ENCODE assay signal across 8 cellular contexts in the genomic region with DNA sequence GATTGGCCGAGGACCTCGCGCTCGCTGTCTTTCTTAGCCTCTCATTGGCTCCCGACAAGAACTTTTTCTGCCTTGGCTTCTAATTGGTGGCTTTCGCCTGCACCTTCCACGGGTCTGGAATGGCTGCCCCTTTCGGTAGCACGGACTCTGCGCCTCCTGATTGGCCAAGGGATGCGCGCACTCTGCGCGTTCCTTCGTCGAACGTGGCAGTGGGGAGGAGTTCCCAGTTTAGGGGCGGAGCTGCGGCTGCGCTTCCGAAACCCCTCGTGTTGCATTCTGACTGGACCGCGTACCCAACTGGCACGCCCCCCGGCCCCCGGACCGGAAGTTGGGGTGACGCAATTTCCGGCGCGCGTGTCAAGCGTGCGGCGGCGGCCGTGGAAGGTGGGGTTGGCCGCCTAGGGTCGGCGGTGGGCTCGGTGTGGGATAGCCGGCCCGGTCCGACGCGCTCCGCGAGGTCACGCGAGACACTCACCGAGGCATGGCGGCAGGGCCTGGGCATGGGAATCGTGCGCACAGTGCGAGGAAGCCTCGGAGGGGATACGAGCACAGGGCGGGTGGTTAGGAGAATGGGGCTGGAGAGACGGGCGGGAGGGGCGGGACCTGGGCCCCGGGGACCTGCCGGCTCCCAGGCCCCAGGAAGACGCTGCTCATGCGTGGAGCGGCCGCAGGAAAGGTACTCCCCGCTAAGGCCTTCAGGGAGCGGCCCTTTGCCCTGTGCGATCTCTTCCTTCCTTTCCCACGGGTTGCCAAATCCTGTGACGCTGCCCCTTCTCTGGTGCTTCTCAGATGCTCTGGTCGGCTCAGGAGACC. TPM values are rescaled to one million over a fixed set of nuclear protein-coding genes. Genes with fewer than 3 reads are reported as not detected.
A peak's percentile ranks its signal among the peaks of the same experiment; 100 is the strongest.
DNase-seq lines count a peak whose midpoint lies in the region; ATAC-seq and TF ChIP-seq lines count a peak whose summit lies in the region.

No MANE protein-coding gene starts in this region.

- ATAC-seq in GM18907 (IDR thresholded peaks at IDR 0.05; ENCODE audit: unreplicated experiment) (peak; percentile 85), HG03139 (IDR thresholded peaks at IDR 0.05; ENCODE audit: unreplicated experiment) (peak; percentile 71)

- peak overlapping the region; percentile 82 for H2AFZ ChIP-seq in mammary epithelial cell (ENCODE audit: low read depth, low read length)

- peak overlapping the region; percentile 98 for H3K27ac ChIP-seq in AG04450 (ENCODE audit: low read depth, low read length)
- peak overlapping the region; percentile 79 for H3K27ac ChIP-seq in WERI-Rb-1
- H3K27ac ChIP-seq in mammary epithelial cell (ENCODE audit: insufficient read depth, low read depth, low read length): peak overlapping the region; percentile 74
- H3K27ac ChIP-seq in iPS-20b (ENCODE audit: low read length): no peak overlapping the region
- peak overlapping the region; percentile 80 for H3K27ac ChIP-seq in skeletal muscle tissue (ENCODE audit: low read depth, low read length)

- dilution Hi-C loops in mammary epithelial cell (cut with HindIII; ENCODE audit: low sequenced_read_pairs): no loop called here

- TSS peak; percentile 57 for BruUV-seq in mammary epithelial cell (replicated peaks; lab: Mats Ljungman, UMichigan)

- H3K27me3 ChIP-seq in AG04450 (ENCODE audit: control insufficient read depth, insufficient read depth, low read length) (no peaks in the 10 kb centered on the region), WERI-Rb-1 (ENCODE audit: insufficient read depth, low read depth, severe bottlenecking) (no peaks in the 10 kb centered on the region), mammary epithelial cell (ENCODE audit: insufficient read depth, low read length) (no peaks in the 10 kb centered on the region), iPS-20b (ENCODE audit: insufficient read depth, low read length) (no peaks in the 10 kb centered on the region), skeletal muscle tissue (ENCODE audit: control insufficient read depth in 3 of 3, insufficient read depth in 3 of 3, low read length in 3 of 3) (no peaks in the 10 kb centered on the region)

- H3K4me2 ChIP-seq in mammary epithelial cell (ENCODE audit: insufficient read depth, low read depth, low read length): peak overlapping the region; percentile 86

- in situ Hi-C loops in mammary epithelial cell (cut with MboI; ENCODE audit: low sequenced_read_pairs in 2 of 2): no loop called here

- intact Hi-C loops in mammary epithelial cell (cut with micrococcal nuclease): loop anchor here (1.0 to 10.0 kb wide), 4 partner anchors 7 to 346 kb away; a partner anchor contains a TSS

- H3K4me1 ChIP-seq in mammary epithelial cell (ENCODE audit: insufficient read depth, low read length) (peaks cover 27% of the 10 kb centered on the region), iPS-20b (ENCODE audit: insufficient read depth, low read length) (0 out of 2 replicates have a peak, but pooled peaks cover 4% of the 10 kb centered on the region), skeletal muscle tissue (ENCODE audit: control insufficient read depth in 3 of 3, insufficient read depth in 3 of 3, low read length in 3 of 3) (peaks cover 54 to 59% (median 56%) of the 10 kb centered on the region in 3 donors)

- H3K9ac ChIP-seq in mammary epithelial cell (ENCODE audit: insufficient read depth, low read length) (peak overlapping the region; percentile 83), iPS-20b (ENCODE audit: low read depth, low read length) (peak overlapping the region; percentile 93), skeletal muscle tissue (ENCODE audit: low read depth in 1 of 3, low read length in 3 of 3) (peak overlapping the region; percentile 78 to 93 (median 86))

- 2% methylated on average over 31 of the region's 74 CpGs for WGBS in mammary epithelial cell (ENCODE audit: low coverage, missing lambda C conversion rate)

- POLR2A ChIA-PET in AG04450 (lab: Yijun Ruan, JAX): interaction anchor here (0.6 to 1.6 kb wide), 15 partner anchors 9 to 174 kb away, joined by 3 to 11 read pairs (median 4); a partner anchor contains a TSS

- no peaks in the 10 kb centered on the region for H4K20me1 ChIP-seq in mammary epithelial cell (ENCODE audit: insufficient read depth, low read length)

- no peak for TF ChIP-seq CTCF in AG04450 (IDR thresholded peaks at IDR 0.05; ENCODE audit: low read depth, low read length)
- TF ChIP-seq CTCF in WERI-Rb-1 (IDR thresholded peaks at IDR 0.05; ENCODE audit: low read depth, low read length): no peak
- no peak for TF ChIP-seq CTCF in mammary epithelial cell (conservative IDR thresholded peaks at IDR 0.05 in 1 of 2, IDR thresholded peaks at IDR 0.05 in 1 of 2; ENCODE audit: extremely low read depth in 1 of 2, insufficient read depth in 1 of 2, low read depth in 1 of 2, low read length in 2 of 2)

- peaks cover 58% of the 10 kb centered on the region for H3K36me3 ChIP-seq in WERI-Rb-1
- H3K36me3 ChIP-seq in mammary epithelial cell (ENCODE audit: insufficient read depth, low read length): peaks cover 14% of the 10 kb centered on the region
- H3K36me3 ChIP-seq in iPS-20b (ENCODE audit: insufficient read depth, low read depth, low read length): peaks cover 54% of the 10 kb centered on the region
- H3K36me3 ChIP-seq in skeletal muscle tissue (ENCODE audit: control insufficient read depth in 3 of 3, insufficient read depth in 3 of 3, low read length in 3 of 3): peaks cover 19 to 21% (median 20%) of the 10 kb centered on the region in 3 donors

- DNase-seq in AG04450 (ENCODE audit: low read depth, low spot score) (peak; percentile 100), NCI-H2196 treated with DMSO at 0.1 percent for 48 hours (lab: John Stamatoyannopoulos, UW; ENCODE audit: unreplicated experiment) (peak; percentile 100), WERI-Rb-1 (peak; percentile 100), mammary epithelial cell (peak; percentile 100)

- peak overlapping the region; percentile 81 for H3K4me3 ChIP-seq in AG04450 (ENCODE audit: low read depth, low read length)
- H3K4me3 ChIP-seq in WERI-Rb-1 (ENCODE audit: low read depth, low read length): peak overlapping the region; percentile 94
- peak overlapping the region; percentile 52 to 94 (median 79) for H3K4me3 ChIP-seq in mammary epithelial cell (replicated peaks in 1 of 3; ENCODE audit: insufficient read depth in 1 of 3, low read depth in 2 of 3, low read length in 3 of 3)
- H3K4me3 ChIP-seq in iPS-20b (ENCODE audit: low read length): peak overlapping the region; percentile 95
- peak overlapping the region; percentile 66 to 91 (median 89) for H3K4me3 ChIP-seq in skeletal muscle tissue (ENCODE audit: low read length in 3 of 3)

- H3K79me2 ChIP-seq in mammary epithelial cell (ENCODE audit: insufficient read depth, low read length): peaks cover 84% of the 10 kb centered on the region

- CTCF ChIA-PET in AG04450 (lab: Charles Lee): no interaction called here
- CTCF ChIA-PET in mammary epithelial cell (lab: Charles Lee; ENCODE audit: low non-redundant PET): interaction anchor here (0.7 kb wide), 1 partner anchor 149 kb away, joined by 4 read pairs; a partner anchor contains a TSS

- H3K9me3 ChIP-seq in AG04450 (ENCODE audit: control insufficient read depth, insufficient read depth, low read length) (no peaks in the 10 kb centered on the region), WERI-Rb-1 (ENCODE audit: severe bottlenecking) (no peaks in the 10 kb centered on the region), mammary epithelial cell (replicated peaks; ENCODE audit: insufficient read depth, low read length) (no peaks in the 10 kb centered on the region), iPS-20b (ENCODE audit: insufficient read depth, low read depth, low read length) (no peaks in the 10 kb centered on the region), skeletal muscle tissue (ENCODE audit: control insufficient read depth in 3 of 3, low read length in 3 of 3) (no peaks in the 10 kb centered on the region)

RNA-seq across cellular contexts. Expression of a gene that starts 0.6 kb away (rescaled TPM):
- polyA plus RNA-seq in AG04450 (2011; rRNA removed): 158 and 342 TPM in 2 replicates
- polyA minus RNA-seq in AG04450 (2011; rRNA and poly(A)+ RNA removed): 175 and 204 TPM in 2 replicates
- total RNA-seq in mammary epithelial cell: 100 to 1,000 TPM; 827 to 995 TPM
- polyA plus RNA-seq in mammary epithelial cell: 57.2 TPM
- 772 TPM for polyA minus RNA-seq in mammary epithelial cell
- total RNA-seq in skeletal muscle tissue: 264 TPM

RNA-seq across cellular contexts. Expression of a gene that starts 10.2 kb away (rescaled TPM):
- polyA plus RNA-seq in AG04450 (2011; rRNA removed) (62.2 and 78.6 TPM in 2 replicates), mammary epithelial cell (278 TPM)
- polyA minus RNA-seq in AG04450 (2011; rRNA and poly(A)+ RNA removed): 48.6 and 62.3 TPM in 2 replicates
- total RNA-seq in mammary epithelial cell (100 to 1,000 TPM; 115 to 549 TPM), skeletal muscle tissue (43.3 TPM)
- 106 TPM for polyA minus RNA-seq in mammary epithelial cell

RNA-seq across cellular contexts. Expression of a gene that starts 26.1 kb away (rescaled TPM):
- polyA plus RNA-seq in AG04450 (2011; rRNA removed) (not detected in 2 replicates), mammary epithelial cell (0.09 TPM)
- polyA minus RNA-seq in AG04450 (2011; rRNA and poly(A)+ RNA removed): not detected in 2 replicates
- total RNA-seq in mammary epithelial cell (1 to 10 TPM in 1 of 2 donors, not detected in 1; 1.5 TPM), skeletal muscle tissue (35.0 TPM)
- polyA minus RNA-seq in mammary epithelial cell: not detected

RNA-seq across cellular contexts. Expression of a gene that starts 27.9 kb away (rescaled TPM):
- polyA plus RNA-seq in AG04450 (2011; rRNA removed) (63.2 and 88.2 TPM in 2 replicates), mammary epithelial cell (28.2 TPM)
- 15.6 and 16.4 TPM in 2 replicates for polyA minus RNA-seq in AG04450 (2011; rRNA and poly(A)+ RNA removed)
- total RNA-seq in mammary epithelial cell (10 to 100 TPM; 36.0 to 38.9 TPM), skeletal muscle tissue (81.9 TPM)
- 13.6 TPM for polyA minus RNA-seq in mammary epithelial cell

RNA-seq across cellular contexts. Expression of a gene that starts 30.4 kb away (rescaled TPM):
- polyA plus RNA-seq in AG04450 (2011; rRNA removed): 57.7 and 57.8 TPM in 2 replicates
- polyA minus RNA-seq in AG04450 (2011; rRNA and poly(A)+ RNA removed): 71.3 and 94.4 TPM in 2 replicates
- total RNA-seq in mammary epithelial cell: 100 to 1,000 TPM in 1 of 2 donors, 10 to 100 TPM in 1; 51.2 to 106 TPM
- 72.8 TPM for polyA plus RNA-seq in mammary epithelial cell
- polyA minus RNA-seq in mammary epithelial cell: 122 TPM
- total RNA-seq in skeletal muscle tissue: 78.8 TPM

Comparison
In these comparisons a context has a peak if more than half of its experiments do, and no peak if none do; other contexts are left out.
1. RNA of a gene that starts 26.1 kb away (total RNA-seq): 35.0 TPM in skeletal muscle tissue (single experiment); 1.5 TPM in mammary epithelial cell; every median in the first group is over 10 times any median in the second.
2. Peak in every context shown above with its lines, with median percentiles within 50 percentile points of each other: DNase-seq, H3K4me3 ChIP-seq and H3K9ac ChIP-seq.